In the genomic region with DNA sequence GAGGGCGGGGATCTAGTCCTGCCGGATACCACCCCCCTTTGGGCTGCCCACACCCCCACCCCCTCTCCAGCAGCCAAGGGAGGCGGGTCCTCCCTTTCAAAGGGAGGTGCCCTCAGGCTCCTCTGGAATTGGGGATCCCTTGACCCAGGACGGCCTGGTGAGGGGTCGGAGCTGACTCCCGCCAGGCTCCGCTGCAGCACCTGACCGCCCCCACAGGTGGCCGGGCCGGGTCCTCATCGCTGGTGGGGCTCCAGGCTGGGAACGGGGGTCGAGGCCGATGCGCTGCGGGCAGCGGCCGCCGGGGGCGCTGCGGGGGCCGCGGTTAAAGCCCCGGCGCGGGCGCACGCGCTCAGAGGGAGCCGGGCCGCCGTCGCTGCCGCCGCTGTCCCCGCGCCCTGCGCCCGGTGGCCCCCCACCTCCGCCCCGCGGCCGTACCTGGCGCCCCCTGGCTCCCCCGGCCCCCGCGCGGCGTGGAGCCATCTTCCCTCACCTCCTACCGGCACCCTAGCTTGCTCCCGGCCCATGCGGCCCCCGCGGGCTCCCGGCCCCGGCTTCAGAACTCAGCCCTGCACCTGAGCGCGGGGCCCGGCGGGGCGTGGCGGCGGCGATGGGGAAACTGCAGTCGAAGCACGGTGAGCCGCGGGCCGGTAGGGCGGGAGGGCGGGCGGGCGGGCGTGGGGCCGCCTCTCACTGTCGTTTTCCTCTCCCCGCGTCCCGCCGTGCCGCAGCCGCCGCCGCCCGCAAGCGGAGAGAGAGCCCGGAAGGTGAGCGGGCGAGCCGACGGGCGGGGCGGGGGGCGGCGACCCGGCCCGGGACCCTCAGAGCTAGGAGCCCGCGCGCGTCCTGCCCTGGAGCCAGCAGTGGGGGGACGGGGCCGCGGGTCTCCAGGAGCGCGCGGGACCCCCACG, we compare ENCODE assay signal across 10 cellular contexts. TPM values are rescaled to one million over a fixed set of nuclear protein-coding genes. Genes with fewer than 3 reads are reported as not detected.
DNase-seq lines count a peak whose midpoint lies in the region; ATAC-seq, FAIRE-seq and TF ChIP-seq lines count a peak whose summit lies in the region.
"Had no signal": no experiment of that assay in that cellular context is flagged by ENCODE, and none has a peak within 500 bp of the region (broad histone marks: within the 10 kb centered on the region; RNA-seq: fewer than 3 reads in every experiment).

A gene with protein sequence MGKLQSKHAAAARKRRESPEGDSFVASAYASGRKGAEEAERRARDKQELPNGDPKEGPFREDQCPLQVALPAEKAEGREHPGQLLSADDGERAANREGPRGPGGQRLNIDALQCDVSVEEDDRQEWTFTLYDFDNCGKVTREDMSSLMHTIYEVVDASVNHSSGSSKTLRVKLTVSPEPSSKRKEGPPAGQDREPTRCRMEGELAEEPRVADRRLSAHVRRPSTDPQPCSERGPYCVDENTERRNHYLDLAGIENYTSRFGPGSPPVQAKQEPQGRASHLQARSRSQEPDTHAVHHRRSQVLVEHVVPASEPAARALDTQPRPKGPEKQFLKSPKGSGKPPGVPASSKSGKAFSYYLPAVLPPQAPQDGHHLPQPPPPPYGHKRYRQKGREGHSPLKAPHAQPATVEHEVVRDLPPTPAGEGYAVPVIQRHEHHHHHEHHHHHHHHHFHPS (plus strand): TSS at position 352 of the 908 bp plus-strand sequence. CDS start 256 bp downstream, at position 608.

- peak; percentile 47 for ATAC-seq in GM18511 (IDR thresholded peaks at IDR 0.05; ENCODE audit: unreplicated experiment)
- peak; percentile 19 to 68 for ATAC-seq in activated naive CD4-positive, alpha-beta T cell treated with anti-CD3 and anti-CD28 coated beads, Interleukin-2, amount 50 U/mL, for 72 hours
- ATAC-seq in HG03520 (IDR thresholded peaks at IDR 0.05; ENCODE audit: unreplicated experiment), result no peak

- peak within 1 kb of the TSS in 18 of 21 experiments; percentile 8 to 85 (median 50) for H3K27ac ChIP-seq in skin epidermis
- H3K27ac ChIP-seq: HL-60 had no signal

- FAIRE-seq in H54 (lab: Jason Lieb, UNC), result no peak
- FAIRE-seq: keratinocyte had no signal

- no peak for TF ChIP-seq POLR2A in H54 (IDR thresholded peaks at IDR 0.05; ENCODE audit: low read depth, low read length)

- H3K27ac Mint-ChIP-seq in activated naive CD4-positive, alpha-beta T cell treated with anti-CD3 and anti-CD28 coated beads, Interleukin-2, amount 50 U/mL, for 72 hours, result no peak within 1 kb of the TSS

- no peak for DNase-seq in AG09309 (ENCODE audit: low read depth)
- DNase-seq in NCI-H748 (lab: John Stamatoyannopoulos, UW; ENCODE audit: unreplicated experiment), result peak; percentile 81
- peak in 1 of 2 donors; percentile 67 for DNase-seq in activated naive CD4-positive, alpha-beta T cell treated with anti-CD3 and anti-CD28 coated beads, Interleukin-2, amount 50 U/mL, for 72 hours (ENCODE audit: low spot score in 2 of 2)
- peak; percentile 69 for DNase-seq in hepatic stellate cell (ENCODE audit: low spot score)
- no peak for DNase-seq in H54 (ENCODE audit: insufficient read length, low spot score)

- no peaks in the 10 kb centered on the region for H3K9me3 Mint-ChIP-seq in activated naive CD4-positive, alpha-beta T cell treated with anti-CD3 and anti-CD28 coated beads, Interleukin-2, amount 50 U/mL, for 72 hours

- no peak within 1 kb of the TSS for H3K4me3 ChIP-seq in AG09309 (ENCODE audit: control insufficient read depth, low read depth, low read length)
- H3K4me3 ChIP-seq in skin epidermis, result peak within 1 kb of the TSS; percentile 34 to 55 (median 42)

- peak; percentile 26 for TF ChIP-seq CTCF in AG09309 (IDR thresholded peaks at IDR 0.05; ENCODE audit: control insufficient read depth, insufficient read depth, low read depth, low read length, missing control alignments)

- H3K36me3 Mint-ChIP-seq in activated naive CD4-positive, alpha-beta T cell treated with anti-CD3 and anti-CD28 coated beads, Interleukin-2, amount 50 U/mL, for 72 hours, result no peaks in the 10 kb centered on the region

RNA-seq across cellular contexts. Expression of the gene that starts here (rescaled TPM):
- 10 to 100 TPM in 1 of 2 donors, 1 to 10 TPM in 1; 1.8 to 14.6 TPM for total RNA-seq in activated naive CD4-positive, alpha-beta T cell treated with anti-CD3 and anti-CD28 coated beads, Interleukin-2, amount 50 U/mL, for 72 hours

Comparison
In these comparisons a context has a peak if more than half of its experiments do, and no peak if none do; other contexts are left out.
1. DNase-seq: peak in NCI-H748 (single experiment) and hepatic stellate cell (single experiment); none in AG09309 (single experiment) and H54 (single experiment).